Comparison of ENCODE assay signal across 12 cellular contexts in genomic region chr15:77026501-77027110, GRCh38. TPM values are rescaled to one million over a fixed set of nuclear protein-coding genes. Genes with fewer than 3 reads are reported as not detected.
DNase-seq lines count a peak whose midpoint lies in the region; TF ChIP-seq lines count a peak whose summit lies in the region.
"Had no signal": no experiment of that assay in that cellular context is flagged by ENCODE, and none has a peak within 500 bp of the region (broad histone marks: within the 10 kb centered on the region; RNA-seq: fewer than 3 reads in every experiment).

No MANE protein-coding gene starts in this region.

- CTCF ChIA-PET in activated CD4-positive, alpha-beta T cell treated with anti-CD3 and anti-CD28 coated beads, Interleukin-2, amount 10 ng/mL, durations not matched to agents 7 days and 5 days (lab: Charles Lee): no interaction called here

- H3K4me3 Mint-ChIP-seq in activated CD4-positive, alpha-beta T cell treated with anti-CD3 and anti-CD28 coated beads, Interleukin-2, amount 10 ng/mL, durations not matched to agents 7 days and 5 days: no peak overlapping the region
- no peak overlapping the region for H3K4me3 Mint-ChIP-seq in activated T-helper 1 cell treated with anti-CD3 and anti-CD28 coated beads, Interleukin-12 subunit alpha, Interleukin-12 subunit beta, Interleukin-2, Interleukin-4 antibody, amounts not matched to agents 30 ng/mL and 10 ng/mL and 1 ng/mL, durations not matched to agents 14 hours and 24 hours and 36 hours
- H3K4me3 Mint-ChIP-seq in immature natural killer cell: no peak overlapping the region
- H3K4me3 Mint-ChIP-seq in nephron progenitor cell: no peak overlapping the region
- H3K4me3 Mint-ChIP-seq: GM23338 had no signal

- intact Hi-C loops in activated T-helper 1 cell treated with anti-CD3 and anti-CD28 coated beads, Interleukin-12 subunit alpha, Interleukin-12 subunit beta, Interleukin-2, Interleukin-4 antibody, amounts not matched to agents 30 ng/mL and 10 ng/mL and 1 ng/mL, durations not matched to agents 14 hours and 24 hours and 36 hours (cut with micrococcal nuclease): no loop called here

- H3K9me3 Mint-ChIP-seq in activated CD4-positive, alpha-beta T cell treated with anti-CD3 and anti-CD28 coated beads, Interleukin-2, amount 10 ng/mL, durations not matched to agents 7 days and 5 days: no peaks in the 10 kb centered on the region
- H3K9me3 Mint-ChIP-seq in activated T-helper 1 cell treated with anti-CD3 and anti-CD28 coated beads, Interleukin-12 subunit alpha, Interleukin-12 subunit beta, Interleukin-2, Interleukin-4 antibody, amounts not matched to agents 30 ng/mL and 10 ng/mL and 1 ng/mL, durations not matched to agents 14 hours and 24 hours and 36 hours: no peaks in the 10 kb centered on the region
- no peaks in the 10 kb centered on the region for H3K9me3 Mint-ChIP-seq in immature natural killer cell
- H3K9me3 Mint-ChIP-seq in nephron progenitor cell: no peaks in the 10 kb centered on the region
- H3K9me3 Mint-ChIP-seq: GM23338 had no signal

- POLR2A ChIA-PET in activated CD4-positive, alpha-beta T cell treated with anti-CD3 and anti-CD28 coated beads, Interleukin-2, amount 10 ng/mL, durations not matched to agents 7 days and 5 days (lab: Charles Lee): no interaction called here

- no peak overlapping the region for H3K27ac Mint-ChIP-seq in activated CD4-positive, alpha-beta T cell treated with anti-CD3 and anti-CD28 coated beads, Interleukin-2, amount 10 ng/mL, durations not matched to agents 7 days and 5 days
- H3K27ac Mint-ChIP-seq in activated T-helper 1 cell treated with anti-CD3 and anti-CD28 coated beads, Interleukin-12 subunit alpha, Interleukin-12 subunit beta, Interleukin-2, Interleukin-4 antibody, amounts not matched to agents 30 ng/mL and 10 ng/mL and 1 ng/mL, durations not matched to agents 14 hours and 24 hours and 36 hours: peak overlapping the region; percentile 71
- H3K27ac Mint-ChIP-seq in immature natural killer cell (peak overlapping the region; percentile 61 to 81 (median 76)), nephron progenitor cell (no peak overlapping the region)

- no peak for TF ChIP-seq CTCF in nephron progenitor cell (IDR thresholded peaks at IDR 0.05)

- DNase-seq in activated CD4-positive, alpha-beta T cell treated with anti-CD3 and anti-CD28 coated beads for 1 hour: peak; percentile 2
- no peak for DNase-seq in activated CD4-positive, alpha-beta T cell treated with anti-CD3 and anti-CD28 coated beads, Interleukin-2, amount 10 ng/mL, durations not matched to agents 7 days and 5 days
- DNase-seq in activated T-helper 1 cell treated with anti-CD3 and anti-CD28 coated beads, Interleukin-12 subunit alpha, Interleukin-12 subunit beta, Interleukin-2, Interleukin-4 antibody, amounts not matched to agents 30 ng/mL and 10 ng/mL and 1 ng/mL, durations not matched to agents 14 hours and 24 hours and 36 hours (ENCODE audit: low spot score): no peak
- DNase-seq in immature natural killer cell: no peak
- DNase-seq in stimulated activated CD8-positive, alpha-beta memory T cell treated with anti-CD3 and anti-CD28 coated beads, Interleukin-4, amount 100 ng/mL, for 48 hours: peak; percentile 16
- DNase-seq in NOMO-1 treated with dmso at 0.1 percent for 144 hours (lab: John Stamatoyannopoulos, UW; ENCODE audit: unreplicated experiment): no peak
- no peak for DNase-seq in NAMALWA (ENCODE audit: low spot score)
- no peak for DNase-seq in nephron progenitor cell
- DNase-seq: IMR-90, NCI-H1436 treated with DMSO at 0.1 percent for 48 hours had no signal

- H3K4me1 Mint-ChIP-seq in activated CD4-positive, alpha-beta T cell treated with anti-CD3 and anti-CD28 coated beads, Interleukin-2, amount 10 ng/mL, durations not matched to agents 7 days and 5 days: peaks cover 40% of the 10 kb centered on the region
- peaks cover 41% of the 10 kb centered on the region for H3K4me1 Mint-ChIP-seq in activated T-helper 1 cell treated with anti-CD3 and anti-CD28 coated beads, Interleukin-12 subunit alpha, Interleukin-12 subunit beta, Interleukin-2, Interleukin-4 antibody, amounts not matched to agents 30 ng/mL and 10 ng/mL and 1 ng/mL, durations not matched to agents 14 hours and 24 hours and 36 hours (ENCODE audit: low read depth)
- H3K4me1 Mint-ChIP-seq in immature natural killer cell: peaks cover 45 to 46% of the 10 kb centered on the region in 2 donors
- peaks cover 14% of the 10 kb centered on the region for H3K4me1 Mint-ChIP-seq in nephron progenitor cell

- H3K27me3 Mint-ChIP-seq in activated CD4-positive, alpha-beta T cell treated with anti-CD3 and anti-CD28 coated beads, Interleukin-2, amount 10 ng/mL, durations not matched to agents 7 days and 5 days: no peaks in the 10 kb centered on the region
- no peaks in the 10 kb centered on the region for H3K27me3 Mint-ChIP-seq in activated T-helper 1 cell treated with anti-CD3 and anti-CD28 coated beads, Interleukin-12 subunit alpha, Interleukin-12 subunit beta, Interleukin-2, Interleukin-4 antibody, amounts not matched to agents 30 ng/mL and 10 ng/mL and 1 ng/mL, durations not matched to agents 14 hours and 24 hours and 36 hours (ENCODE audit: insufficient read depth)
- H3K27me3 Mint-ChIP-seq in immature natural killer cell (ENCODE audit: low read depth in 3 of 3): peaks cover 0 to 10% (median 3%) of the 10 kb centered on the region in 3 donors
- peaks cover 4% of the 10 kb centered on the region for H3K27me3 Mint-ChIP-seq in nephron progenitor cell (ENCODE audit: low read depth, poor library complexity)

- H3K36me3 Mint-ChIP-seq in activated CD4-positive, alpha-beta T cell treated with anti-CD3 and anti-CD28 coated beads, Interleukin-2, amount 10 ng/mL, durations not matched to agents 7 days and 5 days (ENCODE audit: low read depth): peaks cover 60% of the 10 kb centered on the region
- H3K36me3 Mint-ChIP-seq in activated T-helper 1 cell treated with anti-CD3 and anti-CD28 coated beads, Interleukin-12 subunit alpha, Interleukin-12 subunit beta, Interleukin-2, Interleukin-4 antibody, amounts not matched to agents 30 ng/mL and 10 ng/mL and 1 ng/mL, durations not matched to agents 14 hours and 24 hours and 36 hours (ENCODE audit: low read depth): peaks cover 49% of the 10 kb centered on the region
- H3K36me3 Mint-ChIP-seq in immature natural killer cell: peaks cover 0 to 18% (median 3%) of the 10 kb centered on the region in 3 donors
- H3K36me3 Mint-ChIP-seq in nephron progenitor cell (ENCODE audit: low read depth): no peaks in the 10 kb centered on the region

RNA-seq across cellular contexts. Expression of gene PSTPIP1, which starts 31.7 kb away (rescaled TPM):
- 100 to 1,000 TPM; 135 to 176 TPM for total RNA-seq in activated CD4-positive, alpha-beta T cell treated with anti-CD3 and anti-CD28 coated beads, Interleukin-2, amount 10 ng/mL, durations not matched to agents 7 days and 5 days
- 218 and 226 TPM in 2 replicates for total RNA-seq in activated T-helper 1 cell treated with anti-CD3 and anti-CD28 coated beads, Interleukin-12 subunit alpha, Interleukin-12 subunit beta, Interleukin-2, Interleukin-4 antibody, amounts not matched to agents 30 ng/mL and 10 ng/mL and 1 ng/mL, durations not matched to agents 14 hours and 24 hours and 36 hours
- polyA plus RNA-seq in immature natural killer cell: 100 to 1,000 TPM in 1 of 3 donors, 10 to 100 TPM in 2; 84.4 to 127 (median 99.3) TPM
- polyA plus RNA-seq: A549 had no signal

RNA-seq across cellular contexts. Expression of gene TSPAN3, which starts 44.3 kb away (rescaled TPM):
- 10 to 100 TPM; 14.5 to 16.7 TPM for total RNA-seq in activated CD4-positive, alpha-beta T cell treated with anti-CD3 and anti-CD28 coated beads, Interleukin-2, amount 10 ng/mL, durations not matched to agents 7 days and 5 days
- 41.5 and 41.6 TPM in 2 replicates for total RNA-seq in activated T-helper 1 cell treated with anti-CD3 and anti-CD28 coated beads, Interleukin-12 subunit alpha, Interleukin-12 subunit beta, Interleukin-2, Interleukin-4 antibody, amounts not matched to agents 30 ng/mL and 10 ng/mL and 1 ng/mL, durations not matched to agents 14 hours and 24 hours and 36 hours
- 100 to 1,000 TPM in 2 of 3 donors, 10 to 100 TPM in 1; 96.3 to 145 (median 105) TPM for polyA plus RNA-seq in immature natural killer cell

Comparison
In these comparisons a context has a peak if more than half of its experiments do, and no peak if none do; other contexts are left out.
1. DNase-seq: peak in activated CD4-positive, alpha-beta T cell treated with anti-CD3 and anti-CD28 coated beads for 1 hour (single experiment) and stimulated activated CD8-positive, alpha-beta memory T cell treated with anti-CD3 and anti-CD28 coated beads, Interleukin-4, amount 100 ng/mL, for 48 hours (single experiment); none in activated CD4-positive, alpha-beta T cell treated with anti-CD3 and anti-CD28 coated beads, Interleukin-2, amount 10 ng/mL, durations not matched to agents 7 days and 5 days (single experiment), activated T-helper 1 cell treated with anti-CD3 and anti-CD28 coated beads, Interleukin-12 subunit alpha, Interleukin-12 subunit beta, Interleukin-2, Interleukin-4 antibody, amounts not matched to agents 30 ng/mL and 10 ng/mL and 1 ng/mL, durations not matched to agents 14 hours and 24 hours and 36 hours (single experiment), immature natural killer cell (0 of 3), NOMO-1 treated with dmso at 0.1 percent for 144 hours (single experiment), NAMALWA (single experiment) and nephron progenitor cell (single experiment).
2. H3K27ac Mint-ChIP-seq: peak in activated T-helper 1 cell treated with anti-CD3 and anti-CD28 coated beads, Interleukin-12 subunit alpha, Interleukin-12 subunit beta, Interleukin-2, Interleukin-4 antibody, amounts not matched to agents 30 ng/mL and 10 ng/mL and 1 ng/mL, durations not matched to agents 14 hours and 24 hours and 36 hours (single experiment) and immature natural killer cell (6 of 6); none in activated CD4-positive, alpha-beta T cell treated with anti-CD3 and anti-CD28 coated beads, Interleukin-2, amount 10 ng/mL, durations not matched to agents 7 days and 5 days (single experiment) and nephron progenitor cell (single experiment).